Comparison of ENCODE assay signal across 16 cellular contexts in genomic region chr12:88574278-88574677, GRCh38. TPM values are rescaled to one million over a fixed set of nuclear protein-coding genes. Genes with fewer than 3 reads are reported as not detected.
DNase-seq lines count a peak whose midpoint lies in the region; ATAC-seq, FAIRE-seq and TF ChIP-seq lines count a peak whose summit lies in the region.
"Had no signal": no experiment of that assay in that cellular context is flagged by ENCODE, and none has a peak within 500 bp of the region (broad histone marks: within the 10 kb centered on the region; RNA-seq: fewer than 3 reads in every experiment).

No MANE protein-coding gene starts in this region.

- peak overlapping the region; percentile 64 for H3K4me3 Mint-ChIP-seq in HFFc6
- peak overlapping the region; percentile 35 for H3K4me3 Mint-ChIP-seq in type B pancreatic cell
- H3K4me3 Mint-ChIP-seq: activated CD8-positive, alpha-beta T cell treated with anti-CD3 and anti-CD28 coated beads for 36 hours; H9; memory B cell had no signal

- peak overlapping the region; percentile 16 to 40 for H3K18ac ChIP-seq in mesenchymal stem cell (ENCODE audit: low read depth in 1 of 2, low read length in 2 of 2)

- H2BK12ac ChIP-seq in mesenchymal stem cell (ENCODE audit: low read length in 2 of 2) = peak overlapping the region; percentile 65 to 66

- H3K27me3 Mint-ChIP-seq in HFFc6 (ENCODE audit: insufficient read depth) (peaks cover 2% of the 10 kb centered on the region; the same call in 1 of the 2 replicates), type B pancreatic cell (peaks cover 15% of the 10 kb centered on the region)

- 43% methylated on average over 2 of the region's 2 CpGs for WGBS in mesenchymal stem cell

- no peaks in the 10 kb centered on the region for H3K36me3 ChIP-seq in mesenchymal stem cell (ENCODE audit: control insufficient read depth in 1 of 2, insufficient read depth in 2 of 2, low read depth in 1 of 2, low read length in 2 of 2)
- H3K36me3 ChIP-seq: right lobe of liver had no signal

- H3K14ac ChIP-seq in mesenchymal stem cell (ENCODE audit: low read length in 2 of 2) = no peak overlapping the region

- no peak overlapping the region for H2AK5ac ChIP-seq in mesenchymal stem cell (ENCODE audit: low read length, severe bottlenecking)

- H2BK5ac ChIP-seq in mesenchymal stem cell (ENCODE audit: low read depth, low read length, poor library complexity, severe bottlenecking) = no peak overlapping the region

- no peak for DNase-seq in HFFc6
- peak; percentile 18 for DNase-seq in choroid plexus epithelial cell (ENCODE audit: low read depth)
- no peak for DNase-seq in mesenchymal stem cell
- no peak for DNase-seq in type B pancreatic cell (ENCODE audit: extremely low spot score, unreplicated experiment)
- DNase-seq in GM19239 (ENCODE audit: insufficient read length, low spot score) = no peak
- DNase-seq in KG1 (lab: John Stamatoyannopoulos, UW) = no peak
- DNase-seq: activated CD8-positive, alpha-beta T cell treated with anti-CD3 and anti-CD28 coated beads for 36 hours; DMS79 treated with DMSO at 0.1 percent for 48 hours; H9; Karpas-422; NCI-H510A; right lobe of liver; stimulated activated CD4-positive, alpha-beta T cell treated with anti-CD3 and anti-CD28 coated beads, Interleukin-4, amount 100 ng/mL, for 1 hour had no signal

- no peaks in the 10 kb centered on the region for H3K9me3 ChIP-seq in mesenchymal stem cell (ENCODE audit: control insufficient read depth, low read length)
- H3K9me3 ChIP-seq: right lobe of liver had no signal

- H3K9ac ChIP-seq in mesenchymal stem cell (ENCODE audit: low read length) = peak overlapping the region; percentile 93

- H4K91ac ChIP-seq in mesenchymal stem cell (ENCODE audit: low read length) = no peak overlapping the region

- H3K9me3 Mint-ChIP-seq in HFFc6 = no peaks in the 10 kb centered on the region
- H3K9me3 Mint-ChIP-seq in type B pancreatic cell = no peaks in the 10 kb centered on the region
- H3K9me3 Mint-ChIP-seq: activated CD8-positive, alpha-beta T cell treated with anti-CD3 and anti-CD28 coated beads for 36 hours; H9; memory B cell had no signal

- TF ChIP-seq CTCF in HFFc6 (IDR thresholded peaks at IDR 0.05) (no peak), choroid plexus epithelial cell (conservative IDR thresholded peaks at IDR 0.05; ENCODE audit: low read depth, low read length) (no peak), type B pancreatic cell (conservative IDR thresholded peaks at IDR 0.05) (no peak)

- no peak overlapping the region for H2AFZ ChIP-seq in mesenchymal stem cell (ENCODE audit: low read depth, low read length)

- no peak overlapping the region for H2BK15ac ChIP-seq in mesenchymal stem cell (ENCODE audit: low read depth, poor library complexity, severe bottlenecking)

- peak overlapping the region; percentile 71 for H4K8ac ChIP-seq in mesenchymal stem cell (ENCODE audit: low read length)

- no peak overlapping the region for H3K23ac ChIP-seq in mesenchymal stem cell (ENCODE audit: low read length in 2 of 2)

- ATAC-seq in HG03469 (IDR thresholded peaks at IDR 0.05; ENCODE audit: unreplicated experiment) = no peak
- ATAC-seq: activated CD8-positive, alpha-beta T cell treated with anti-CD3 and anti-CD28 coated beads for 36 hours; right lobe of liver had no signal

- H3K4me2 ChIP-seq in mesenchymal stem cell (ENCODE audit: low read length, poor library complexity, severe bottlenecking) = no peak overlapping the region

- H3K4me3 ChIP-seq in choroid plexus epithelial cell (ENCODE audit: low read depth, low read length) (no peak overlapping the region), mesenchymal stem cell (ENCODE audit: insufficient read depth in 1 of 2, low read depth in 1 of 2, low read length in 2 of 2) (peak overlapping the region in 1 of 2 experiments; percentile 63)
- H3K4me3 ChIP-seq: right lobe of liver had no signal

- H3K4me1 Mint-ChIP-seq in HFFc6 (ENCODE audit: low read depth) = peaks cover 85% of the 10 kb centered on the region
- H3K4me1 Mint-ChIP-seq in type B pancreatic cell (ENCODE audit: unreplicated experiment) = peaks cover 55% of the 10 kb centered on the region
- H3K4me1 Mint-ChIP-seq: memory B cell had no signal

- no peaks in the 10 kb centered on the region for H3K27me3 ChIP-seq in mesenchymal stem cell (ENCODE audit: control insufficient read depth in 1 of 2, insufficient read depth in 1 of 2, low read length in 2 of 2)
- H3K27me3 ChIP-seq: right lobe of liver had no signal

- peak overlapping the region; percentile 51 for H3K27ac Mint-ChIP-seq in HFFc6
- H3K27ac Mint-ChIP-seq in type B pancreatic cell = no peak overlapping the region
- H3K27ac Mint-ChIP-seq: activated CD8-positive, alpha-beta T cell treated with anti-CD3 and anti-CD28 coated beads for 36 hours; H9; memory B cell had no signal

- H3K79me1 ChIP-seq in mesenchymal stem cell (replicated peaks; ENCODE audit: low read length, poor library complexity, severe bottlenecking) = peaks cover 12% of the 10 kb centered on the region

- peaks cover 1% of the 10 kb centered on the region for H3K4me1 ChIP-seq in mesenchymal stem cell (ENCODE audit: control insufficient read depth, insufficient read depth, low read depth, low read length)

- no peak for FAIRE-seq in GM19239 (lab: Jason Lieb, UNC)
- FAIRE-seq: urothelium cell line had no signal

- no peak overlapping the region for H3K27ac ChIP-seq in mesenchymal stem cell (ENCODE audit: low read length, poor library complexity, severe bottlenecking)
- H3K27ac ChIP-seq: right lobe of liver had no signal

- no peak overlapping the region for H2BK120ac ChIP-seq in mesenchymal stem cell (ENCODE audit: low read depth, low read length)

- H3K36me3 Mint-ChIP-seq in HFFc6 (ENCODE audit: low read depth) (no peaks in the 10 kb centered on the region; the same call in 1 of the 2 replicates), type B pancreatic cell (peaks cover 4% of the 10 kb centered on the region)
- H3K36me3 Mint-ChIP-seq: memory B cell had no signal

- H3K4ac ChIP-seq in mesenchymal stem cell (ENCODE audit: low read depth in 1 of 2, low read length in 2 of 2) = no peak overlapping the region

RNA-seq across cellular contexts. Expression of gene KITLG, which starts 6.0 kb away (rescaled TPM):
- 10 to 100 TPM; 44.4 to 91.2 (median 74.2) TPM for total RNA-seq in HFFc6 (2021; fragmentation: NEBNext Ultra II Directional; extraction: Animal tissue kit (Norgen Biotek cat#: 25700))
- 6.9 TPM for polyA plus RNA-seq in mesenchymal stem cell (2013, experiment 1 of 2)
- polyA plus RNA-seq in mesenchymal stem cell (2013, experiment 2 of 2) = 7.3 TPM
- total RNA-seq in type B pancreatic cell (ENCODE audit: low replicate concordance) = 28.1 and 35.6 TPM in 2 replicates
- total RNA-seq: activated CD8-positive, alpha-beta T cell treated with anti-CD3 and anti-CD28 coated beads for 36 hours had no signal
